In the genomic region with DNA sequence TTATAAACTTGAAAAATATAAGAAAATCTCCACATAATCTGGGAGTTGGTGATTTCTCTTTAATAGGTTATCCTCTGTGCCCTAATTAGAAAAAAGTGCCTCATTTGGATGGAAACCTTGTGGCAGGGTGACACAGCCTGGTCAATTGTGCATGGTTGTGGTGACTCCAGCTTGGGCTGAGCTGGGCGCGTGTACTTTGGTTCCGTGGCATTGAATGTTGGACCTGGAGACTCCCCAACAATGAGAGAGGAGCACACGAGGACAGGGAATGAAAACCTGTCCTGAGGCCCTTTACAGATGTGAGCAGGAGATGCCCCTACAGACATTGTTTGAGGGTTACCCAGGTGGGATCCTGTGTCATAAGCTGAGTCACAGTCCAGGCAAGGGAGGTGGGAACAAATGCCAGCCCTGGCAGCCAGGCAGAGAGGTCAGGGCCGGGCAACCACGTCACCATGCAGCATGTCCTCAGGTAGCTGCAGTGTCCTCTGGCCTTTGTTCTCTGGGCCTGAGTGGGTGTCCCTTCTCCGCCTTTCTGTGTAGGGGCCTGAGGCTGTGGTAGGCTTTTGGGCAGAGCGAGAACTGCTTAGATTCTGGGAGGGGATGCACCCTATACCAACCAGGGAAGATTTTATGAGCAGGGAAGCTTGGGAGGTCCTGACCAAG, we compare ENCODE assay signal across 25 cellular contexts.
"Had no signal": no experiment of that assay in that cellular context is flagged by ENCODE, and none has a peak within 500 bp of the region (broad histone marks: within the 10 kb centered on the region; RNA-seq: fewer than 3 reads in every experiment).

No MANE protein-coding gene starts in this region.

- H3K9me3 Mint-ChIP-seq: activated CD4-positive, alpha-beta memory T cell treated with anti-CD3 and anti-CD28 coated beads, Interleukin-2, amount 10 ng/mL, durations not matched to agents 7 days and 5 days; activated CD4-positive, alpha-beta T cell treated with anti-CD3 and anti-CD28 coated beads, Interleukin-2, amount 10 ng/mL, durations not matched to agents 7 days and 5 days; activated naive CD4-positive, alpha-beta T cell treated with anti-CD3 and anti-CD28 coated beads, Interleukin-2, amount 10 ng/mL, durations not matched to agents 7 days and 5 days; activated naive CD4-positive, alpha-beta T cell treated with anti-CD3 and anti-CD28 coated beads, Interleukin-2, amount 50 U/mL, for 72 hours; activated naive CD8-positive, alpha-beta T cell treated with anti-CD3 and anti-CD28 coated beads, Interleukin-2, amount 10 ng/mL, durations not matched to agents 7 days and 5 days; activated T-cell treated with anti-CD3 and anti-CD28 coated beads, Interleukin-2, amount 50 U/mL, for 24 hours; activated T-cell treated with anti-CD3 and anti-CD28 coated beads, Interleukin-2, amount 50 U/mL, for 72 hours had no signal

- H3K9me3 ChIP-seq: esophagus squamous epithelium, gastroesophageal sphincter had no signal

- H3K27me3 ChIP-seq: brain microvascular endothelial cell, esophagus squamous epithelium had no signal

- H3K36me3 ChIP-seq: brain microvascular endothelial cell, esophagus squamous epithelium, gastroesophageal sphincter had no signal

- H3K4me3 Mint-ChIP-seq: activated CD4-positive, alpha-beta memory T cell treated with anti-CD3 and anti-CD28 coated beads, Interleukin-2, amount 10 ng/mL, durations not matched to agents 7 days and 5 days; activated CD4-positive, alpha-beta T cell treated with anti-CD3 and anti-CD28 coated beads for 36 hours; activated CD4-positive, alpha-beta T cell treated with anti-CD3 and anti-CD28 coated beads, Interleukin-2, amount 10 ng/mL, durations not matched to agents 7 days and 5 days; activated naive CD4-positive, alpha-beta T cell treated with anti-CD3 and anti-CD28 coated beads, Interleukin-2, amount 10 ng/mL, durations not matched to agents 7 days and 5 days; activated naive CD8-positive, alpha-beta T cell treated with anti-CD3 and anti-CD28 coated beads, Interleukin-2, amount 10 ng/mL, durations not matched to agents 7 days and 5 days; activated T-cell treated with anti-CD3 and anti-CD28 coated beads, Interleukin-2, amount 50 U/mL, for 24 hours; activated T-cell treated with anti-CD3 and anti-CD28 coated beads, Interleukin-2, amount 50 U/mL, for 72 hours had no signal

- H3K36me3 Mint-ChIP-seq: activated naive CD4-positive, alpha-beta T cell treated with anti-CD3 and anti-CD28 coated beads, Interleukin-2, amount 10 ng/mL, durations not matched to agents 7 days and 5 days; activated naive CD4-positive, alpha-beta T cell treated with anti-CD3 and anti-CD28 coated beads, Interleukin-2, amount 50 U/mL, for 72 hours; activated naive CD8-positive, alpha-beta T cell treated with anti-CD3 and anti-CD28 coated beads, Interleukin-2, amount 10 ng/mL, durations not matched to agents 7 days and 5 days had no signal

- ATAC-seq: activated CD4-positive, alpha-beta T cell treated with anti-CD3 and anti-CD28 coated beads for 36 hours; activated naive CD4-positive, alpha-beta T cell treated with anti-CD3 and anti-CD28 coated beads, Interleukin-2, amount 50 U/mL, for 72 hours; activated T-cell treated with anti-CD3 and anti-CD28 coated beads, Interleukin-2, amount 50 U/mL, for 72 hours; gastroesophageal sphincter had no signal

- H3K27ac ChIP-seq: brain microvascular endothelial cell, epithelial cell of prostate, esophagus squamous epithelium, gastroesophageal sphincter had no signal

- DNase-seq: activated CD4-positive, alpha-beta memory T cell treated with anti-CD3 and anti-CD28 coated beads, Interleukin-2, amount 10 ng/mL, durations not matched to agents 7 days and 5 days; activated CD4-positive, alpha-beta T cell treated with anti-CD3 and anti-CD28 coated beads for 36 hours; activated CD4-positive, alpha-beta T cell treated with anti-CD3 and anti-CD28 coated beads, Interleukin-2, amount 10 ng/mL, durations not matched to agents 7 days and 5 days; activated CD4-positive, alpha-beta T cell treated with anti-CD3 and anti-CD28 coated beads, Interleukin-2, amount 50 U/mL, for 4 hours; activated CD4-positive, CD25-positive, alpha-beta regulatory T cell; activated CD4-positive, CD25-positive, alpha-beta regulatory T cell treated with anti-CD3 and anti-CD28 coated beads, Interleukin-2, amount 50 U/mL, for 72 hours; activated CD8-positive, alpha-beta memory T cell treated with anti-CD3 and anti-CD28 coated beads, Interleukin-2, amount 50 U/mL, for 48 hours; activated gamma-delta T cell; activated naive CD4-positive, alpha-beta T cell; activated naive CD4-positive, alpha-beta T cell treated with anti-CD3 and anti-CD28 coated beads, Interleukin-2, amount 10 ng/mL, durations not matched to agents 7 days and 5 days; activated naive CD8-positive, alpha-beta T cell treated with anti-CD3 and anti-CD28 coated beads, Interleukin-2, amount 10 ng/mL, durations not matched to agents 7 days and 5 days; activated T-cell treated with anti-CD3 and anti-CD28 coated beads for 4 hours; activated T-cell treated with anti-CD3 and anti-CD28 coated beads, Interleukin-2, amount 50 U/mL, for 24 hours; activated T-cell treated with anti-CD3 and anti-CD28 coated beads, Interleukin-2, amount 50 U/mL, for 72 hours; brain microvascular endothelial cell; caudate nucleus; cortex of kidney; dermis blood vessel endothelial cell; effector CD4-positive, alpha-beta T cell; esophagus squamous epithelium; foreskin melanocyte; T-helper 2 cell had no signal

- H3K4me1 Mint-ChIP-seq: activated CD4-positive, alpha-beta memory T cell treated with anti-CD3 and anti-CD28 coated beads, Interleukin-2, amount 10 ng/mL, durations not matched to agents 7 days and 5 days; activated CD4-positive, alpha-beta T cell treated with anti-CD3 and anti-CD28 coated beads for 36 hours; activated CD4-positive, alpha-beta T cell treated with anti-CD3 and anti-CD28 coated beads, Interleukin-2, amount 10 ng/mL, durations not matched to agents 7 days and 5 days; activated naive CD4-positive, alpha-beta T cell treated with anti-CD3 and anti-CD28 coated beads, Interleukin-2, amount 10 ng/mL, durations not matched to agents 7 days and 5 days; activated naive CD8-positive, alpha-beta T cell treated with anti-CD3 and anti-CD28 coated beads, Interleukin-2, amount 10 ng/mL, durations not matched to agents 7 days and 5 days had no signal

- H3K27ac Mint-ChIP-seq: activated CD4-positive, alpha-beta memory T cell treated with anti-CD3 and anti-CD28 coated beads, Interleukin-2, amount 10 ng/mL, durations not matched to agents 7 days and 5 days; activated CD4-positive, alpha-beta T cell treated with anti-CD3 and anti-CD28 coated beads for 36 hours; activated CD4-positive, alpha-beta T cell treated with anti-CD3 and anti-CD28 coated beads, Interleukin-2, amount 10 ng/mL, durations not matched to agents 7 days and 5 days; activated naive CD4-positive, alpha-beta T cell treated with anti-CD3 and anti-CD28 coated beads, Interleukin-2, amount 10 ng/mL, durations not matched to agents 7 days and 5 days; activated naive CD4-positive, alpha-beta T cell treated with anti-CD3 and anti-CD28 coated beads, Interleukin-2, amount 50 U/mL, for 72 hours; activated naive CD8-positive, alpha-beta T cell treated with anti-CD3 and anti-CD28 coated beads, Interleukin-2, amount 10 ng/mL, durations not matched to agents 7 days and 5 days; activated T-cell treated with anti-CD3 and anti-CD28 coated beads, Interleukin-2, amount 50 U/mL, for 24 hours; activated T-cell treated with anti-CD3 and anti-CD28 coated beads, Interleukin-2, amount 50 U/mL, for 72 hours had no signal

- H3K4me1 ChIP-seq: esophagus squamous epithelium, gastroesophageal sphincter had no signal

- H3K4me3 ChIP-seq: esophagus squamous epithelium, gastroesophageal sphincter had no signal
